8 cellular contexts compared by ENCODE assay signal in the genomic region with DNA sequence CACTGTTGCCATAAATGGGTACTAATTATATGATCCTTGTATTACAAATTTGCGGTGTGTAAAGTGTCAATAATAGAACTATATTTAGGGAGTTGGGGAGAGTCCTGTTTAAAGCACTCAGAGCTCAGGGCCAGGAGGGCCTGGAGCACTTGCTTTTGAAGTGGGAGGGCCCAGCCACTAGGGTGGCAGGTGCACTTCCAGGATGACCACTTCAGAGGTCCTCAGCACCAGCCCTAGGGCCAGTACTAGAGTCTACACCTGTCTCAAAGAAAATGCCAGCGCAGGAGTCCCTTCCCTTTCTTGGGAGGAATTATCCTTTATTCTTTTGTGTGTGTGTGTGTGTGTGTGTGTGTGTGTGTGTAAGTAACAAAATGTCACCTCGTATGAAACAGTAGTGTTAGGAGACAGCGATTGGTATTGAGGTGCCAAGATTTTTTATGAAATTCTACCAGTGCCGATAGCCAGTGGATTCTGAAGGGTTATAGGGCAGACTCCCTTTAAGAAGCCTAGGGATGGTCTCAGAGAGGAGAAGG. TPM values are rescaled to one million over a fixed set of nuclear protein-coding genes. Genes with fewer than 3 reads are reported as not detected.
DNase-seq lines count a peak whose midpoint lies in the region.

No MANE protein-coding gene starts in this region.

- peak overlapping the region; percentile 48 for H3K27ac ChIP-seq in temporal lobe (ENCODE audit: low read depth, low read length)

- no peak for DNase-seq in activated CD4-positive, alpha-beta T cell treated with anti-CD3 and anti-CD28 coated beads, Interleukin-2, amount 10 ng/mL, durations not matched to agents 7 days and 5 days
- no peak for DNase-seq in activated CD4-positive, alpha-beta T cell treated with anti-CD3 and anti-CD28 coated beads, Interleukin-2, amount 50 U/mL, for 4 hours
- no peak for DNase-seq in activated CD4-positive, alpha-beta memory T cell treated with anti-CD3 and anti-CD28 coated beads for 36 hours
- DNase-seq in immature natural killer cell (no peak), NAMALWA (ENCODE audit: low spot score) (no peak), SW 1271 (lab: John Stamatoyannopoulos, UW) (no peak), D341Med (ENCODE audit: low spot score) (no peak)

- POLR2A ChIA-PET in activated CD4-positive, alpha-beta T cell treated with anti-CD3 and anti-CD28 coated beads, Interleukin-2, amount 10 ng/mL, durations not matched to agents 7 days and 5 days (lab: Charles Lee) = interaction anchor here (0.7 to 1.2 kb wide), 2 partner anchors 28 to 1758 kb away, joined by 3 to 4 read pairs; no protein-coding TSS in a partner anchor
- POLR2A ChIA-PET in activated CD4-positive, alpha-beta memory T cell treated with anti-CD3 and anti-CD28 coated beads for 36 hours (lab: Charles Lee) = interaction anchor here (0.7 to 2.0 kb wide), 6 partner anchors 10 to 64 kb away, joined by 3 to 20 read pairs (median 5); partner anchors contain the start of gene MYO18A

- no peaks in the 10 kb centered on the region for H3K27me3 Mint-ChIP-seq in activated CD4-positive, alpha-beta T cell treated with anti-CD3 and anti-CD28 coated beads, Interleukin-2, amount 10 ng/mL, durations not matched to agents 7 days and 5 days
- H3K27me3 Mint-ChIP-seq in activated CD4-positive, alpha-beta memory T cell treated with anti-CD3 and anti-CD28 coated beads for 36 hours = no peaks in the 10 kb centered on the region
- H3K27me3 Mint-ChIP-seq in immature natural killer cell (ENCODE audit: low read depth in 3 of 3) = no peaks in the 10 kb centered on the region

- H3K27ac Mint-ChIP-seq in activated CD4-positive, alpha-beta T cell treated with anti-CD3 and anti-CD28 coated beads, Interleukin-2, amount 10 ng/mL, durations not matched to agents 7 days and 5 days = peak overlapping the region; percentile 84
- peak overlapping the region; percentile 75 for H3K27ac Mint-ChIP-seq in activated CD4-positive, alpha-beta memory T cell treated with anti-CD3 and anti-CD28 coated beads for 36 hours
- peak overlapping the region; percentile 75 to 97 (median 94) for H3K27ac Mint-ChIP-seq in immature natural killer cell

- no peaks in the 10 kb centered on the region for H3K36me3 Mint-ChIP-seq in activated CD4-positive, alpha-beta T cell treated with anti-CD3 and anti-CD28 coated beads, Interleukin-2, amount 10 ng/mL, durations not matched to agents 7 days and 5 days (ENCODE audit: low read depth)
- H3K36me3 Mint-ChIP-seq in activated CD4-positive, alpha-beta memory T cell treated with anti-CD3 and anti-CD28 coated beads for 36 hours = no peaks in the 10 kb centered on the region
- no peaks in the 10 kb centered on the region for H3K36me3 Mint-ChIP-seq in immature natural killer cell

- intact Hi-C loops in activated CD4-positive, alpha-beta memory T cell treated with anti-CD3 and anti-CD28 coated beads for 36 hours (cut with micrococcal nuclease) = loop anchor here (1.0 to 10.0 kb wide), 4 partner anchors 32 to 416 kb away; partner anchors contain the start of genes ABHD15, MYO18A, TAOK1 and TP53I13

- peak overlapping the region; percentile 69 for H3K4me3 Mint-ChIP-seq in activated CD4-positive, alpha-beta T cell treated with anti-CD3 and anti-CD28 coated beads, Interleukin-2, amount 10 ng/mL, durations not matched to agents 7 days and 5 days
- peak overlapping the region; percentile 63 for H3K4me3 Mint-ChIP-seq in activated CD4-positive, alpha-beta memory T cell treated with anti-CD3 and anti-CD28 coated beads for 36 hours
- peak overlapping the region; percentile 71 to 85 (median 82) for H3K4me3 Mint-ChIP-seq in immature natural killer cell

- no peaks in the 10 kb centered on the region for H3K9me3 Mint-ChIP-seq in activated CD4-positive, alpha-beta T cell treated with anti-CD3 and anti-CD28 coated beads, Interleukin-2, amount 10 ng/mL, durations not matched to agents 7 days and 5 days
- no peaks in the 10 kb centered on the region for H3K9me3 Mint-ChIP-seq in activated CD4-positive, alpha-beta memory T cell treated with anti-CD3 and anti-CD28 coated beads for 36 hours
- H3K9me3 Mint-ChIP-seq in immature natural killer cell = no peaks in the 10 kb centered on the region

- CTCF ChIA-PET in activated CD4-positive, alpha-beta T cell treated with anti-CD3 and anti-CD28 coated beads, Interleukin-2, amount 10 ng/mL, durations not matched to agents 7 days and 5 days (lab: Charles Lee) = interaction anchor here (0.8 to 8.5 kb wide), 33 partner anchors 10 to 599 kb away, joined by 3 to 99 read pairs (median 5); partner anchors contain the start of genes MYO18A and NUFIP2
- CTCF ChIA-PET in activated CD4-positive, alpha-beta memory T cell treated with anti-CD3 and anti-CD28 coated beads for 36 hours (lab: Charles Lee) = interaction anchor here (0.9 to 15.0 kb wide), 31 partner anchors 10 to 422 kb away, joined by 3 to 394 read pairs (median 6); partner anchors contain the start of genes MYO18A and NUFIP2

- H3K4me1 Mint-ChIP-seq in activated CD4-positive, alpha-beta T cell treated with anti-CD3 and anti-CD28 coated beads, Interleukin-2, amount 10 ng/mL, durations not matched to agents 7 days and 5 days = peaks cover 57% of the 10 kb centered on the region
- peaks cover 47% of the 10 kb centered on the region for H3K4me1 Mint-ChIP-seq in activated CD4-positive, alpha-beta memory T cell treated with anti-CD3 and anti-CD28 coated beads for 36 hours (ENCODE audit: low read depth)
- peaks cover 36 to 54% of the 10 kb centered on the region in 2 donors for H3K4me1 Mint-ChIP-seq in immature natural killer cell

RNA-seq across cellular contexts. Expression of gene MYO18A, which starts 31.9 kb away (rescaled TPM):
- 100 to 1,000 TPM in 1 of 2 experiments, 10 to 100 TPM in 1; 82.2 to 101 TPM for total RNA-seq in activated CD4-positive, alpha-beta T cell treated with anti-CD3 and anti-CD28 coated beads, Interleukin-2, amount 10 ng/mL, durations not matched to agents 7 days and 5 days
- total RNA-seq in activated CD4-positive, alpha-beta memory T cell treated with anti-CD3 and anti-CD28 coated beads for 36 hours = 10 to 100 TPM; 46.3 to 47.1 TPM
- polyA plus RNA-seq in immature natural killer cell = 10 to 100 TPM in 1 of 3 donors, 1 to 10 TPM in 2; 1.5 to 32.5 (median 5.2) TPM
- 54.6 TPM for total RNA-seq in temporal lobe
